In the genomic region with DNA sequence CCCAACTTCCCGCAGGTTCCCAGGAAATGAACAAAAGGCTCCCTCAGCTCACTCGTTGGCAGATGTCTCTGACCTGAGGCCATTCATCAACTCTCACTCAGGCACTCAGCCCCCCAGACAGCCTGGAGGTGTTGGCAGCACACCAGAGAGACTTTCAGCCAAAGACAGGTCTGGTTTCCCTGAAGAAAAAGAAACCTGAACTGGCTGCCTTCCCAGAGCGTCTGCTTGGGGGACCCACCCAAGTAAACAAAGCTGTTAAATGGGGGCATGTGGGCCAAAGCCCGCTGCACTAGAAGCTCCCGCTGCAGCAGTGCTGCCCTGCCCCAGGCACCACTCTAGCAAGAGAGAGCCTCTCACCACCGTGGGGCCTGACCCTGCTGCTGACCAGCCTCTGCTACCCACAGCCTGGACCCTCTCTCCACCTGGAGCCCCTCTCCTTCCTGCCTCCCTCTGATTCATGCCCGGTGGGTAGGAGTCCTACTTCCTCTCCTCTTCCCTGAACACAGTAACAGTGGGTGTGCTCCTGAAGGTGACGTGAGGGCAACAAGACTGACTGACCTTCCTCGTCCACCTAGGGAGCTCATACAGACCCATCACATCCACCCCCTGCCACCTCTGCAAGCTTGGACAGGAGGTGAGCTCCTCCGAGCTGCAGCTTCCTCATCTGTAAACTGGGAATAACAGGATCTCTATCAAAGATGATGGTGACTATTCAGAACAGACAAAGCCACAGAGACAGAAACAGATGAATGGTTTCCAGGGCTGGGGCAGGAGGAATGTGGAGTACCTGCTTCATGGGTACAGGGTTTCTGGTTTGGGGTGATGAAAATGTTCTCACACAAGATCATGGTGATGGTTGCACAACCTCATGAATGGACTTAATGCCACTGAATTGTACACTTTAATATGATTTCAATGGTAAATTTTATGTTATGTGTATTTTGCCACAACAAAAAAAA, we compare ENCODE assay signal across 1 cellular context.
TF ChIP-seq lines count a peak whose summit lies in the region.

No MANE protein-coding gene starts in this region.

TF ChIP-seq in H1, 55 proteins besides CTCF, POLR2A, EP300 and RAD21 (continued from another document):
- TF ChIP-seq, protein P1, sequence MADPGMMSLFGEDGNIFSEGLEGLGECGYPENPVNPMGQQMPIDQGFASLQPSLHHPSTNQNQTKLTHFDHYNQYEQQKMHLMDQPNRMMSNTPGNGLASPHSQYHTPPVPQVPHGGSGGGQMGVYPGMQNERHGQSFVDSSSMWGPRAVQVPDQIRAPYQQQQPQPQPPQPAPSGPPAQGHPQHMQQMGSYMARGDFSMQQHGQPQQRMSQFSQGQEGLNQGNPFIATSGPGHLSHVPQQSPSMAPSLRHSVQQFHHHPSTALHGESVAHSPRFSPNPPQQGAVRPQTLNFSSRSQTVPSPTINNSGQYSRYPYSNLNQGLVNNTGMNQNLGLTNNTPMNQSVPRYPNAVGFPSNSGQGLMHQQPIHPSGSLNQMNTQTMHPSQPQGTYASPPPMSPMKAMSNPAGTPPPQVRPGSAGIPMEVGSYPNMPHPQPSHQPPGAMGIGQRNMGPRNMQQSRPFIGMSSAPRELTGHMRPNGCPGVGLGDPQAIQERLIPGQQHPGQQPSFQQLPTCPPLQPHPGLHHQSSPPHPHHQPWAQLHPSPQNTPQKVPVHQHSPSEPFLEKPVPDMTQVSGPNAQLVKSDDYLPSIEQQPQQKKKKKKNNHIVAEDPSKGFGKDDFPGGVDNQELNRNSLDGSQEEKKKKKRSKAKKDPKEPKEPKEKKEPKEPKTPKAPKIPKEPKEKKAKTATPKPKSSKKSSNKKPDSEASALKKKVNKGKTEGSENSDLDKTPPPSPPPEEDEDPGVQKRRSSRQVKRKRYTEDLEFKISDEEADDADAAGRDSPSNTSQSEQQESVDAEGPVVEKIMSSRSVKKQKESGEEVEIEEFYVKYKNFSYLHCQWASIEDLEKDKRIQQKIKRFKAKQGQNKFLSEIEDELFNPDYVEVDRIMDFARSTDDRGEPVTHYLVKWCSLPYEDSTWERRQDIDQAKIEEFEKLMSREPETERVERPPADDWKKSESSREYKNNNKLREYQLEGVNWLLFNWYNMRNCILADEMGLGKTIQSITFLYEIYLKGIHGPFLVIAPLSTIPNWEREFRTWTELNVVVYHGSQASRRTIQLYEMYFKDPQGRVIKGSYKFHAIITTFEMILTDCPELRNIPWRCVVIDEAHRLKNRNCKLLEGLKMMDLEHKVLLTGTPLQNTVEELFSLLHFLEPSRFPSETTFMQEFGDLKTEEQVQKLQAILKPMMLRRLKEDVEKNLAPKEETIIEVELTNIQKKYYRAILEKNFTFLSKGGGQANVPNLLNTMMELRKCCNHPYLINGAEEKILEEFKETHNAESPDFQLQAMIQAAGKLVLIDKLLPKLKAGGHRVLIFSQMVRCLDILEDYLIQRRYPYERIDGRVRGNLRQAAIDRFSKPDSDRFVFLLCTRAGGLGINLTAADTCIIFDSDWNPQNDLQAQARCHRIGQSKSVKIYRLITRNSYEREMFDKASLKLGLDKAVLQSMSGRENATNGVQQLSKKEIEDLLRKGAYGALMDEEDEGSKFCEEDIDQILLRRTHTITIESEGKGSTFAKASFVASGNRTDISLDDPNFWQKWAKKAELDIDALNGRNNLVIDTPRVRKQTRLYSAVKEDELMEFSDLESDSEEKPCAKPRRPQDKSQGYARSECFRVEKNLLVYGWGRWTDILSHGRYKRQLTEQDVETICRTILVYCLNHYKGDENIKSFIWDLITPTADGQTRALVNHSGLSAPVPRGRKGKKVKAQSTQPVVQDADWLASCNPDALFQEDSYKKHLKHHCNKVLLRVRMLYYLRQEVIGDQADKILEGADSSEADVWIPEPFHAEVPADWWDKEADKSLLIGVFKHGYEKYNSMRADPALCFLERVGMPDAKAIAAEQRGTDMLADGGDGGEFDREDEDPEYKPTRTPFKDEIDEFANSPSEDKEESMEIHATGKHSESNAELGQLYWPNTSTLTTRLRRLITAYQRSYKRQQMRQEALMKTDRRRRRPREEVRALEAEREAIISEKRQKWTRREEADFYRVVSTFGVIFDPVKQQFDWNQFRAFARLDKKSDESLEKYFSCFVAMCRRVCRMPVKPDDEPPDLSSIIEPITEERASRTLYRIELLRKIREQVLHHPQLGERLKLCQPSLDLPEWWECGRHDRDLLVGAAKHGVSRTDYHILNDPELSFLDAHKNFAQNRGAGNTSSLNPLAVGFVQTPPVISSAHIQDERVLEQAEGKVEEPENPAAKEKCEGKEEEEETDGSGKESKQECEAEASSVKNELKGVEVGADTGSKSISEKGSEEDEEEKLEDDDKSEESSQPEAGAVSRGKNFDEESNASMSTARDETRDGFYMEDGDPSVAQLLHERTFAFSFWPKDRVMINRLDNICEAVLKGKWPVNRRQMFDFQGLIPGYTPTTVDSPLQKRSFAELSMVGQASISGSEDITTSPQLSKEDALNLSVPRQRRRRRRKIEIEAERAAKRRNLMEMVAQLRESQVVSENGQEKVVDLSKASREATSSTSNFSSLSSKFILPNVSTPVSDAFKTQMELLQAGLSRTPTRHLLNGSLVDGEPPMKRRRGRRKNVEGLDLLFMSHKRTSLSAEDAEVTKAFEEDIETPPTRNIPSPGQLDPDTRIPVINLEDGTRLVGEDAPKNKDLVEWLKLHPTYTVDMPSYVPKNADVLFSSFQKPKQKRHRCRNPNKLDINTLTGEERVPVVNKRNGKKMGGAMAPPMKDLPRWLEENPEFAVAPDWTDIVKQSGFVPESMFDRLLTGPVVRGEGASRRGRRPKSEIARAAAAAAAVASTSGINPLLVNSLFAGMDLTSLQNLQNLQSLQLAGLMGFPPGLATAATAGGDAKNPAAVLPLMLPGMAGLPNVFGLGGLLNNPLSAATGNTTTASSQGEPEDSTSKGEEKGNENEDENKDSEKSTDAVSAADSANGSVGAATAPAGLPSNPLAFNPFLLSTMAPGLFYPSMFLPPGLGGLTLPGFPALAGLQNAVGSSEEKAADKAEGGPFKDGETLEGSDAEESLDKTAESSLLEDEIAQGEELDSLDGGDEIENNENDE (IDR thresholded peaks at IDR 0.05; ENCODE audit: insufficient replicate concordance, low read length), result no peak
- TF ChIP-seq CBX5 (IDR thresholded peaks at IDR 0.05; ENCODE audit: low read depth, low read length) (no peak), CBX8 (IDR thresholded peaks at IDR 0.05; ENCODE audit: borderline replicate concordance, low read depth, low read length) (no peak), EGR1 (IDR thresholded peaks at IDR 0.05; ENCODE audit: borderline replicate concordance, low read depth, low read length) (no peak), TEAD4 (IDR thresholded peaks at IDR 0.05; ENCODE audit: low read depth, low read length) (no peak), SP4 (IDR thresholded peaks at IDR 0.05; ENCODE audit: low read length) (no peak), TBP (IDR thresholded peaks at IDR 0.05; ENCODE audit: low read depth, low read length) (no peak), GABPA (IDR thresholded peaks at IDR 0.05; ENCODE audit: borderline replicate concordance, insufficient read depth, low read length) (no peak), SAP30 (IDR thresholded peaks at IDR 0.05; ENCODE audit: insufficient read depth, insufficient replicate concordance, low read length) (no peak), SP1 (IDR thresholded peaks at IDR 0.05; ENCODE audit: low read depth, low read length) (no peak)
